18 cellular contexts compared by ENCODE assay signal in genomic region chr10:124053971-124054370, GRCh38. TPM values are rescaled to one million over a fixed set of nuclear protein-coding genes. Genes with fewer than 3 reads are reported as not detected.
DNase-seq lines count a peak whose midpoint lies in the region; ATAC-seq, FAIRE-seq and TF ChIP-seq lines count a peak whose summit lies in the region.
"Had no signal": no experiment of that assay in that cellular context is flagged by ENCODE, and none has a peak within 500 bp of the region (broad histone marks: within the 10 kb centered on the region; RNA-seq: fewer than 3 reads in every experiment).

No MANE protein-coding gene starts in this region.

- intact Hi-C loops in left colon (cut with DNase I, micrococcal nuclease): no loop called here
- intact Hi-C loops in posterior vena cava (cut with DNase I): no loop called here

- TF ChIP-seq CTCF in bronchial epithelial cell (IDR thresholded peaks at IDR 0.05; ENCODE audit: insufficient read depth, low read length, severe bottlenecking) (no peak), nephron (IDR thresholded peaks at IDR 0.05; ENCODE audit: unreplicated experiment in 3 of 3) (no peak)

- no peaks in the 10 kb centered on the region for H3K36me3 ChIP-seq in bronchial epithelial cell (ENCODE audit: control insufficient read depth, insufficient read depth, low read length)
- H3K36me3 ChIP-seq: esophagus muscularis mucosa, prostate gland had no signal

- no peak overlapping the region for H3K4me3 ChIP-seq in bronchial epithelial cell (ENCODE audit: low read depth, low read length)
- H3K4me3 ChIP-seq: esophagus muscularis mucosa, hepatocyte, prostate gland had no signal

- H3K27me3 ChIP-seq in bronchial epithelial cell (ENCODE audit: control insufficient read depth, insufficient read depth, low read length): no peaks in the 10 kb centered on the region
- H3K27me3 ChIP-seq: esophagus muscularis mucosa, hepatocyte had no signal

- H3K27ac Mint-ChIP-seq in nephron: peak overlapping the region; percentile 42 to 68 (median 64)
- H3K27ac Mint-ChIP-seq: activated CD8-positive, alpha-beta T cell treated with anti-CD3 and anti-CD28 coated beads for 36 hours had no signal

- no peaks in the 10 kb centered on the region for H3K36me3 Mint-ChIP-seq in nephron (ENCODE audit: low read depth)

- H3K4me3 Mint-ChIP-seq in nephron: no peak overlapping the region
- H3K4me3 Mint-ChIP-seq: activated CD8-positive, alpha-beta T cell treated with anti-CD3 and anti-CD28 coated beads for 36 hours had no signal

- ATAC-seq in left colon: no peak
- ATAC-seq: activated CD8-positive, alpha-beta T cell treated with anti-CD3 and anti-CD28 coated beads for 36 hours; left lobe of liver; SK-N-SH treated with all-trans-retinoic acid at 6 μM for 48 hours had no signal

- DNase-seq in Daoy (ENCODE audit: low read depth) (peak; percentile 30), LHCN-M2 (ENCODE audit: low read depth) (peak; percentile 34), bronchial epithelial cell (ENCODE audit: low read depth) (peak; percentile 73), left colon (no peak), posterior vena cava (ENCODE audit: low spot score) (no peak), medulla oblongata (ENCODE audit: extremely low spot score) (no peak)
- no peak for DNase-seq in activated CD4-positive, alpha-beta T cell treated with anti-CD3 and anti-CD28 coated beads for 4 hours
- DNase-seq: activated CD8-positive, alpha-beta T cell treated with anti-CD3 and anti-CD28 coated beads for 36 hours; NCI-H1092; NCI-H446 had no signal

- no peak for FAIRE-seq in bronchial epithelial cell (lab: Jason Lieb, UNC)
- FAIRE-seq: G401.6, TTC549 had no signal

- peaks cover 5% of the 10 kb centered on the region for H3K27me3 Mint-ChIP-seq in nephron (ENCODE audit: low read depth)
- H3K27me3 Mint-ChIP-seq: activated CD8-positive, alpha-beta T cell treated with anti-CD3 and anti-CD28 coated beads for 36 hours had no signal

- H3K9me3 Mint-ChIP-seq in nephron: no peaks in the 10 kb centered on the region
- H3K9me3 Mint-ChIP-seq: activated CD8-positive, alpha-beta T cell treated with anti-CD3 and anti-CD28 coated beads for 36 hours had no signal

- H3K4me1 Mint-ChIP-seq in nephron: peaks cover 27% of the 10 kb centered on the region

RNA-seq across cellular contexts. Expression of gene CHST15, which starts 39.4 kb away (rescaled TPM):
- 9.5 and 11.8 TPM in 2 replicates for total RNA-seq in Daoy (2014; rRNA removed; shearing (Covaris generic))
- total RNA-seq in LHCN-M2 (2014; rRNA removed) (27.1 and 40.2 TPM in 2 replicates), bronchial epithelial cell (11.1 and 12.8 TPM in 2 replicates), left colon (10 to 100 TPM in 1 of 2 donors, 1 to 10 TPM in 1; 2.7 to 11.6 TPM), posterior vena cava (10 to 100 TPM; 25.8 to 30.1 TPM)
- polyA plus RNA-seq in LHCN-M2 (2012): 16.3 TPM

Comparison
In these comparisons a context has a peak if more than half of its experiments do, and no peak if none do; other contexts are left out.
1. DNase-seq: peak in Daoy (single experiment), LHCN-M2 (single experiment) and bronchial epithelial cell (single experiment); none in activated CD4-positive, alpha-beta T cell treated with anti-CD3 and anti-CD28 coated beads for 4 hours (0 of 2), left colon (0 of 2), posterior vena cava (single experiment) and medulla oblongata (single experiment).